ENCODE assay signal across 13 cellular contexts in genomic region chr11:47908198-47908597, GRCh38.
A peak's percentile ranks its signal among the peaks of the same experiment; 100 is the strongest.
DNase-seq lines count a peak whose midpoint lies in the region; ATAC-seq and TF ChIP-seq lines count a peak whose summit lies in the region.
"Had no signal": no experiment of that assay in that cellular context is flagged by ENCODE, and none has a peak within 500 bp of the region (broad histone marks: within the 10 kb centered on the region; RNA-seq: fewer than 3 reads in every experiment).

No MANE protein-coding gene starts in this region.

- TF ChIP-seq CTCF in AG10803 (conservative IDR thresholded peaks at IDR 0.05; ENCODE audit: low read length) = no peak

- H3K4me3 ChIP-seq in AG10803 (ENCODE audit: low read length) = no peak overlapping the region
- H3K4me3 ChIP-seq: ovary had no signal

- peak; percentile 82 for ATAC-seq in HG03565 (IDR thresholded peaks at IDR 0.05; ENCODE audit: unreplicated experiment)
- no peak for ATAC-seq in HG03460 (IDR thresholded peaks at IDR 0.05; ENCODE audit: unreplicated experiment)
- no peak for ATAC-seq in HG03520 (IDR thresholded peaks at IDR 0.05; ENCODE audit: unreplicated experiment)

- peak; percentile 23 for DNase-seq in AG10803 (ENCODE audit: low read depth)
- DNase-seq in SIG-M5 (lab: John Stamatoyannopoulos, UW) = peak; percentile 74
- peak; percentile 87 for DNase-seq in iris pigment epithelial cell (ENCODE audit: low read depth)
- no peak for DNase-seq in stimulated activated naive CD4-positive, alpha-beta T cell (lab: John Stamatoyannopoulos, UW)
- DNase-seq in activated gamma-delta T cell treated with Interleukin-2 at 50 U/mL for 16 hours = no peak
- DNase-seq: activated CD4-positive, alpha-beta memory T cell treated with anti-CD3 and anti-CD28 coated beads, Interleukin-2, amount 10 ng/mL, durations not matched to agents 7 days and 5 days; activated naive CD4-positive, alpha-beta T cell treated with anti-CD3 and anti-CD28 coated beads for 36 hours; erythroblast; NCI-H187 treated with DMSO at 0.1 percent for 48 hours; ovary had no signal

Comparison
In these comparisons a context has a peak if more than half of its experiments do, and no peak if none do; other contexts are left out.
1. DNase-seq: peak in AG10803 (single experiment), SIG-M5 (single experiment) and iris pigment epithelial cell (single experiment); none in stimulated activated naive CD4-positive, alpha-beta T cell (0 of 6) and activated gamma-delta T cell treated with Interleukin-2 at 50 U/mL for 16 hours (single experiment).